In genomic region chr19:49534632-49535385, GRCh38 we compare ENCODE assay signal across 10 cellular contexts. TPM values are rescaled to one million over a fixed set of nuclear protein-coding genes. Genes with fewer than 3 reads are reported as not detected.
DNase-seq lines count a peak whose midpoint lies in the region; ATAC-seq, FAIRE-seq and TF ChIP-seq lines count a peak whose summit lies in the region.
"Had no signal": no experiment of that assay in that cellular context is flagged by ENCODE, and none has a peak within 500 bp of the region (broad histone marks: within the 10 kb centered on the region; RNA-seq: fewer than 3 reads in every experiment).

No MANE protein-coding gene starts in this region.

- H3K14ac ChIP-seq in H9 (ENCODE audit: insufficient read depth, low read length) (no peak overlapping the region), mesenchymal stem cell (ENCODE audit: low read length in 2 of 2) (no peak overlapping the region)

- H4K8ac ChIP-seq in H9 (replicated peaks; ENCODE audit: insufficient read length, low read depth, low read length) (no peak overlapping the region), mesenchymal stem cell (ENCODE audit: low read length) (no peak overlapping the region)

- H2BK15ac ChIP-seq in H9 (ENCODE audit: low read depth, low read length) (no peak overlapping the region), mesenchymal stem cell (ENCODE audit: low read depth, poor library complexity, severe bottlenecking) (no peak overlapping the region)

- no peak for FAIRE-seq in A549 (lab: Jason Lieb, UNC)

- no peak overlapping the region; a peak in 1 of 7 replicates for H3K27ac Mint-ChIP-seq in H9
- no peak overlapping the region for H3K27ac Mint-ChIP-seq in activated CD4-positive, alpha-beta memory T cell treated with anti-CD3 and anti-CD28 coated beads for 36 hours

- H3K4me2 ChIP-seq in A549, result peak overlapping the region; percentile 96
- peak overlapping the region; percentile 68 for H3K4me2 ChIP-seq in H9 (ENCODE audit: insufficient read depth, insufficient read length, low read length)
- H3K4me2 ChIP-seq in mesenchymal stem cell (ENCODE audit: low read length, poor library complexity, severe bottlenecking), result no peak overlapping the region

- H3K23ac ChIP-seq in H9 (ENCODE audit: insufficient read length, low read depth, low read length) (no peak overlapping the region), mesenchymal stem cell (ENCODE audit: low read length in 2 of 2) (no peak overlapping the region)

- no peak for TF ChIP-seq RAD21 in A549 (conservative IDR thresholded peaks at IDR 0.05 in 1 of 2, IDR thresholded peaks at IDR 0.05 in 1 of 2)

- H4K20me1 ChIP-seq in H9 (ENCODE audit: control insufficient read depth, insufficient read depth, insufficient read length), result no peaks in the 10 kb centered on the region

- CTCF ChIA-PET in A549 (lab: Yijun Ruan, JAX), result interaction anchor here (0.6 to 7.1 kb wide), 12 partner anchors 11 to 143 kb away, joined by 3 to 84 read pairs (median 4); partner anchors contain the start of gene PIH1D1
- CTCF ChIA-PET in activated CD4-positive, alpha-beta memory T cell treated with anti-CD3 and anti-CD28 coated beads for 36 hours (lab: Charles Lee), result interaction anchor here (0.6 to 4.2 kb wide), 17 partner anchors 9 to 138 kb away, joined by 3 to 36 read pairs (median 4); partner anchors contain the start of gene RPS11

- peaks cover 9% of the 10 kb centered on the region for H3K27me3 Mint-ChIP-seq in H9 (ENCODE audit: low read depth)
- no peaks in the 10 kb centered on the region for H3K27me3 Mint-ChIP-seq in activated CD4-positive, alpha-beta memory T cell treated with anti-CD3 and anti-CD28 coated beads for 36 hours

- peaks cover 13 to 18% of the 10 kb centered on the region in 2 experiments for H3K4me1 Mint-ChIP-seq in H9
- H3K4me1 Mint-ChIP-seq in activated CD4-positive, alpha-beta memory T cell treated with anti-CD3 and anti-CD28 coated beads for 36 hours (ENCODE audit: low read depth), result peaks cover 20% of the 10 kb centered on the region

- H3K27me3 ChIP-seq in H9 (ENCODE audit: insufficient read depth, low read length) (no peaks in the 10 kb centered on the region), lower lobe of right lung (ENCODE audit: low read depth) (no peaks in the 10 kb centered on the region), mesenchymal stem cell (ENCODE audit: control insufficient read depth in 1 of 2, insufficient read depth in 1 of 2, low read length in 2 of 2) (no peaks in the 10 kb centered on the region)
- H3K27me3 ChIP-seq: thyroid gland had no signal

- WGBS in A549 (ENCODE audit: missing lambda C conversion rate), result 58% methylated on average over 8 of the region's 8 CpGs
- no CpG with 5 or more reads among the region's 8 CpGs for WGBS in H9 (ENCODE audit: extremely low coverage, insufficient read length, low lambda C conversion rate)
- 59% methylated on average over 8 of the region's 8 CpGs for WGBS in mesenchymal stem cell

- POLR2A ChIA-PET in A549 (lab: Yijun Ruan, JAX), result interaction anchor here (0.7 to 1.3 kb wide), 2 partner anchors 39 to 46 kb away, joined by 3 to 6 read pairs; partner anchors contain the start of gene NOSIP
- POLR2A ChIA-PET in activated CD4-positive, alpha-beta memory T cell treated with anti-CD3 and anti-CD28 coated beads for 36 hours (lab: Charles Lee), result interaction anchor here (0.6 to 1.7 kb wide), 5 partner anchors 12 to 49 kb away, joined by 3 to 6 read pairs (median 3); partner anchors contain the start of gene NOSIP

- no peak overlapping the region for H2BK12ac ChIP-seq in H9 (ENCODE audit: insufficient read length, low read depth, low read length)
- no peak overlapping the region for H2BK12ac ChIP-seq in mesenchymal stem cell (ENCODE audit: low read length in 2 of 2)

- H3K18ac ChIP-seq in H9 (ENCODE audit: insufficient read length, low read depth, low read length) (no peak overlapping the region), mesenchymal stem cell (ENCODE audit: low read depth in 1 of 2, low read length in 2 of 2) (no peak overlapping the region)

- no peak for ATAC-seq in A549
- no peak for ATAC-seq in lower lobe of right lung

- H3K79me1 ChIP-seq in H9 (ENCODE audit: insufficient read depth, low read depth, low read length, poor library complexity, severe bottlenecking), result no peaks in the 10 kb centered on the region
- H3K79me1 ChIP-seq in mesenchymal stem cell (replicated peaks; ENCODE audit: low read length, poor library complexity, severe bottlenecking), result no peaks in the 10 kb centered on the region

- H3K36me3 ChIP-seq in lower lobe of right lung, result peaks cover 19% of the 10 kb centered on the region
- peaks cover 12 to 53% of the 10 kb centered on the region in 2 experiments for H3K36me3 ChIP-seq in mesenchymal stem cell (ENCODE audit: control insufficient read depth in 1 of 2, insufficient read depth in 2 of 2, low read depth in 1 of 2, low read length in 2 of 2)
- H3K36me3 ChIP-seq: thyroid gland had no signal

- no peak overlapping the region for H4K5ac ChIP-seq in H9 (ENCODE audit: insufficient read length, low read depth, low read length)

- H2AFZ ChIP-seq in H9 (ENCODE audit: low read length), result no peak overlapping the region
- H2AFZ ChIP-seq in mesenchymal stem cell (ENCODE audit: low read depth, low read length), result no peak overlapping the region

- no peak for TF ChIP-seq CTCF in A549 (IDR thresholded peaks at IDR 0.05)
- TF ChIP-seq CTCF in H9 (conservative IDR thresholded peaks at IDR 0.05), result no peak
- TF ChIP-seq CTCF in lower lobe of right lung (IDR thresholded peaks at IDR 0.05), result no peak

- H3K4me1 ChIP-seq in A549 (peaks cover 7% of the 10 kb centered on the region; the same call in 1 of the 3 replicates), H9 (ENCODE audit: insufficient read depth, low read length) (no peaks in the 10 kb centered on the region), lower lobe of right lung (peaks cover 12% of the 10 kb centered on the region), mesenchymal stem cell (ENCODE audit: control insufficient read depth, insufficient read depth, low read depth, low read length) (peaks cover 18% of the 10 kb centered on the region)
- H3K4me1 ChIP-seq: Caco-2 had no signal

- H3K4me3 ChIP-seq in A549 (peak overlapping the region; percentile 58), lower lobe of right lung (peak overlapping the region; percentile 73), mesenchymal stem cell (ENCODE audit: insufficient read depth in 1 of 2, low read depth in 1 of 2, low read length in 2 of 2) (no peak overlapping the region)

- H3K79me2 ChIP-seq in H9 (ENCODE audit: insufficient read depth, low read length), result no peaks in the 10 kb centered on the region

- no peak overlapping the region for H3K56ac ChIP-seq in H9 (ENCODE audit: insufficient read length, low read depth, low read length)

- peaks cover 0 to 21% (median 0%) of the 10 kb centered on the region in 3 experiments; a peak in 5 of 7 replicates for H3K36me3 Mint-ChIP-seq in H9 (ENCODE audit: insufficient read depth in 1 of 3, low read depth in 3 of 3)
- H3K36me3 Mint-ChIP-seq in activated CD4-positive, alpha-beta memory T cell treated with anti-CD3 and anti-CD28 coated beads for 36 hours, result no peaks in the 10 kb centered on the region

- H3K4ac ChIP-seq in H9 (ENCODE audit: low read depth, low read length) (no peak overlapping the region), mesenchymal stem cell (ENCODE audit: low read depth in 1 of 2, low read length in 2 of 2) (no peak overlapping the region)

- intact Hi-C loops in activated CD4-positive, alpha-beta memory T cell treated with anti-CD3 and anti-CD28 coated beads for 36 hours (cut with micrococcal nuclease), result loop anchor here (2.0 kb wide), 1 partner anchor 20 kb away; no protein-coding TSS in a partner anchor
- intact Hi-C loops in lower lobe of right lung (cut with DNase I), result no loop called here

- no peak overlapping the region for H2BK20ac ChIP-seq in H9 (ENCODE audit: low read depth, low read length, poor library complexity, severe bottlenecking)

- DNase-seq in A549 (ENCODE audit: low read depth in 1 of 2, low spot score in 1 of 2), result no peak
- DNase-seq in H9, result no peak
- peak; percentile 44 for DNase-seq in activated CD4-positive, alpha-beta memory T cell treated with anti-CD3 and anti-CD28 coated beads for 36 hours
- DNase-seq in lower lobe of right lung, result no peak
- DNase-seq in NCI-H2227 (lab: John Stamatoyannopoulos, UW; ENCODE audit: unreplicated experiment), result no peak
- no peak for DNase-seq in NCI-H146 (lab: John Stamatoyannopoulos, UW)
- no peak for DNase-seq in dedifferentiated amniotic fluid mesenchymal stem cell (ENCODE audit: extremely low spot score)
- no peak for DNase-seq in mesenchymal stem cell
- DNase-seq: Caco-2 had no signal

- H3K4me3 Mint-ChIP-seq in H9, result peak overlapping the region; percentile 72 to 85
- H3K4me3 Mint-ChIP-seq in activated CD4-positive, alpha-beta memory T cell treated with anti-CD3 and anti-CD28 coated beads for 36 hours, result peak overlapping the region; percentile 75

- no peak overlapping the region for H3K9ac ChIP-seq in H9 (ENCODE audit: extremely low read depth, insufficient read length, low read length)
- H3K9ac ChIP-seq in mesenchymal stem cell (ENCODE audit: low read length), result no peak overlapping the region

- no peak overlapping the region for H2BK5ac ChIP-seq in H9 (ENCODE audit: insufficient read length, low read length)
- H2BK5ac ChIP-seq in mesenchymal stem cell (ENCODE audit: low read depth, low read length, poor library complexity, severe bottlenecking), result no peak overlapping the region

- no peak for TF ChIP-seq POLR2A in A549 (IDR thresholded peaks at IDR 0.05; ENCODE audit: low read length)

- H3T11ph ChIP-seq in H9 (ENCODE audit: low read length), result no peak overlapping the region

- H2AK5ac ChIP-seq in H9 (ENCODE audit: insufficient read length, low read length) (no peak overlapping the region), mesenchymal stem cell (ENCODE audit: low read length, severe bottlenecking) (no peak overlapping the region)

- TF ChIP-seq EP300 in A549 (IDR thresholded peaks at IDR 0.05), result no peak

- H3K27ac ChIP-seq in A549 (no peak overlapping the region), H9 (ENCODE audit: insufficient read length, low read depth, low read length) (no peak overlapping the region), lower lobe of right lung (no peak overlapping the region), mesenchymal stem cell (ENCODE audit: low read length, poor library complexity, severe bottlenecking) (no peak overlapping the region)
- H3K27ac ChIP-seq: thyroid gland had no signal

- H3K9me3 Mint-ChIP-seq in H9, result no peaks in the 10 kb centered on the region
- H3K9me3 Mint-ChIP-seq in activated CD4-positive, alpha-beta memory T cell treated with anti-CD3 and anti-CD28 coated beads for 36 hours, result no peaks in the 10 kb centered on the region

- H3K9me3 ChIP-seq in A549 (no peaks in the 10 kb centered on the region), H9 (ENCODE audit: control insufficient read depth, low read depth, low read length) (no peaks in the 10 kb centered on the region), lower lobe of right lung (no peaks in the 10 kb centered on the region), mesenchymal stem cell (ENCODE audit: control insufficient read depth, low read length) (no peaks in the 10 kb centered on the region)
- H3K9me3 ChIP-seq: Caco-2, thyroid gland had no signal

- H2BK120ac ChIP-seq in H9 (ENCODE audit: low read depth, low read length, poor library complexity, severe bottlenecking), result no peak overlapping the region
- H2BK120ac ChIP-seq in mesenchymal stem cell (ENCODE audit: low read depth, low read length), result no peak overlapping the region

- H3K23me2 ChIP-seq in H9 (ENCODE audit: insufficient read length, low read depth, low read length, poor library complexity, severe bottlenecking), result peaks cover 9% of the 10 kb centered on the region

- no peak overlapping the region for H4K91ac ChIP-seq in H9 (ENCODE audit: insufficient read length, low read depth, low read length)
- no peak overlapping the region for H4K91ac ChIP-seq in mesenchymal stem cell (ENCODE audit: low read length)

RNA-seq across cellular contexts. Expression of gene RCN3, which starts 7.0 kb away (rescaled TPM):
- 0.31 and 0.41 TPM in 2 replicates for polyA plus RNA-seq in A549 (2011; rRNA removed)
- polyA plus RNA-seq in A549 (2012; cell fraction: cytosol; rRNA removed), result 0.78 and 0.98 TPM in 2 replicates
- polyA plus RNA-seq in A549 (2012; cell fraction: nucleus; rRNA removed), result 5.4 and 5.7 TPM in 2 replicates
- polyA plus RNA-seq in A549 (2017; fragmentation: RNase III; extraction: RNeasy Plus Mini Kit Qiagen cat#74134 plus additional on column Dnase treatment), result 1.6 to 2.1 TPM (median 1.8 TPM) in 3 replicates
- polyA minus RNA-seq in A549 (2011; rRNA and poly(A)+ RNA removed), result not detected in 2 replicates
- total RNA-seq in H9 (2021), result 14.5 and 15.0 TPM in 2 replicates
- total RNA-seq in activated CD4-positive, alpha-beta memory T cell treated with anti-CD3 and anti-CD28 coated beads for 36 hours, result 1 to 10 TPM; 6.3 to 6.5 TPM
- 28.1 TPM for total RNA-seq in lower lobe of right lung
- polyA plus RNA-seq in mesenchymal stem cell (2013, experiment 1 of 2), result 80.0 TPM
- 81.7 TPM for polyA plus RNA-seq in mesenchymal stem cell (2013, experiment 2 of 2)

RNA-seq across cellular contexts. Expression of gene FCGRT, which starts 22.3 kb away (rescaled TPM):
- polyA plus RNA-seq in A549 (2011; rRNA removed) (25.7 and 32.0 TPM in 2 replicates), A549 (2017; fragmentation: RNase III; extraction: RNeasy Plus Mini Kit Qiagen cat#74134 plus additional on column Dnase treatment) (20.0 to 28.4 TPM (median 28.4 TPM) in 3 replicates)
- polyA plus RNA-seq in A549 (2012; cell fraction: cytosol; rRNA removed), result 20.4 and 28.0 TPM in 2 replicates
- 47.2 and 48.8 TPM in 2 replicates for polyA plus RNA-seq in A549 (2012; cell fraction: nucleus; rRNA removed)
- polyA minus RNA-seq in A549 (2011; rRNA and poly(A)+ RNA removed), result 23.9 and 24.7 TPM in 2 replicates
- total RNA-seq in H9 (2021) (41.1 and 45.4 TPM in 2 replicates), lower lobe of right lung (385 TPM)
- total RNA-seq in activated CD4-positive, alpha-beta memory T cell treated with anti-CD3 and anti-CD28 coated beads for 36 hours, result 10 to 100 TPM; 13.2 to 17.2 TPM
- polyA plus RNA-seq in mesenchymal stem cell (2013, experiment 1 of 2), result 183 TPM
- polyA plus RNA-seq in mesenchymal stem cell (2013, experiment 2 of 2), result 203 TPM

RNA-seq across cellular contexts. Expression of gene RPS11, which starts 38.6 kb away (rescaled TPM):
- polyA plus RNA-seq in A549 (2011; rRNA removed), result 2,624 and 3,014 TPM in 2 replicates
- 5,125 and 7,098 TPM in 2 replicates for polyA plus RNA-seq in A549 (2012; cell fraction: cytosol; rRNA removed)
- polyA plus RNA-seq in A549 (2012; cell fraction: nucleus; rRNA removed), result 2,789 and 3,629 TPM in 2 replicates
- 3,721 to 3,877 TPM (median 3,793 TPM) in 3 replicates for polyA plus RNA-seq in A549 (2017; fragmentation: RNase III; extraction: RNeasy Plus Mini Kit Qiagen cat#74134 plus additional on column Dnase treatment)
- polyA minus RNA-seq in A549 (2011; rRNA and poly(A)+ RNA removed), result 1,828 and 2,481 TPM in 2 replicates
- 2,503 and 2,512 TPM in 2 replicates for total RNA-seq in H9 (2021)
- 1,000 to 10,000 TPM; 3,093 to 3,130 TPM for total RNA-seq in activated CD4-positive, alpha-beta memory T cell treated with anti-CD3 and anti-CD28 coated beads for 36 hours
- total RNA-seq in lower lobe of right lung, result 1,649 TPM
- 3,021 TPM for polyA plus RNA-seq in mesenchymal stem cell (2013, experiment 1 of 2)
- 2,952 TPM for polyA plus RNA-seq in mesenchymal stem cell (2013, experiment 2 of 2)

RNA-seq across cellular contexts. Expression of gene NOSIP, which starts 45.5 kb away (rescaled TPM):
- 49.0 and 52.5 TPM in 2 replicates for polyA plus RNA-seq in A549 (2011; rRNA removed)
- 187 and 189 TPM in 2 replicates for polyA plus RNA-seq in A549 (2012; cell fraction: cytosol; rRNA removed)
- polyA plus RNA-seq in A549 (2012; cell fraction: nucleus; rRNA removed), result 179 and 276 TPM in 2 replicates
- polyA plus RNA-seq in A549 (2017; fragmentation: RNase III; extraction: RNeasy Plus Mini Kit Qiagen cat#74134 plus additional on column Dnase treatment), result 98.0 to 105 TPM (median 101 TPM) in 3 replicates
- polyA minus RNA-seq in A549 (2011; rRNA and poly(A)+ RNA removed), result 67.2 and 78.2 TPM in 2 replicates
- total RNA-seq in H9 (2021), result 75.1 and 78.4 TPM in 2 replicates
- total RNA-seq in activated CD4-positive, alpha-beta memory T cell treated with anti-CD3 and anti-CD28 coated beads for 36 hours, result 10 to 100 TPM; 80.3 to 84.3 TPM
- 47.2 TPM for total RNA-seq in lower lobe of right lung
- 47.3 TPM for polyA plus RNA-seq in mesenchymal stem cell (2013, experiment 1 of 2)
- 45.5 TPM for polyA plus RNA-seq in mesenchymal stem cell (2013, experiment 2 of 2)

RNA-seq across cellular contexts. Expression of gene PRRG2, which starts 46.3 kb away (rescaled TPM):
- 0.53 and 0.82 TPM in 2 replicates for polyA plus RNA-seq in A549 (2011; rRNA removed)
- 0.45 and 0.54 TPM in 2 replicates for polyA plus RNA-seq in A549 (2012; cell fraction: cytosol; rRNA removed)
- polyA plus RNA-seq in A549 (2012; cell fraction: nucleus; rRNA removed), result 0.55 and 0.66 TPM in 2 replicates
- 0.68 to 1.1 TPM (median 1.0 TPM) in 3 replicates for polyA plus RNA-seq in A549 (2017; fragmentation: RNase III; extraction: RNeasy Plus Mini Kit Qiagen cat#74134 plus additional on column Dnase treatment)
- 0.44 and 0.54 TPM in 2 replicates for polyA minus RNA-seq in A549 (2011; rRNA and poly(A)+ RNA removed)
- total RNA-seq in H9 (2021), result 3.3 and 3.5 TPM in 2 replicates
- 1 to 10 TPM in 1 of 2 experiments, under 1 TPM in 1; 0.85 to 1.5 TPM for total RNA-seq in activated CD4-positive, alpha-beta memory T cell treated with anti-CD3 and anti-CD28 coated beads for 36 hours
- total RNA-seq in lower lobe of right lung, result 7.6 TPM
- 0.50 TPM for polyA plus RNA-seq in mesenchymal stem cell (2013, experiment 1 of 2)
- polyA plus RNA-seq in mesenchymal stem cell (2013, experiment 2 of 2), result 0.40 TPM

Comparison
In these comparisons a context has a peak if more than half of its experiments do, and no peak if none do; other contexts are left out.
1. H3K4me3 ChIP-seq: peak in A549 (single experiment) and lower lobe of right lung (single experiment); none in mesenchymal stem cell (0 of 2).